Comparison of ENCODE assay signal across 18 cellular contexts in the genomic region with DNA sequence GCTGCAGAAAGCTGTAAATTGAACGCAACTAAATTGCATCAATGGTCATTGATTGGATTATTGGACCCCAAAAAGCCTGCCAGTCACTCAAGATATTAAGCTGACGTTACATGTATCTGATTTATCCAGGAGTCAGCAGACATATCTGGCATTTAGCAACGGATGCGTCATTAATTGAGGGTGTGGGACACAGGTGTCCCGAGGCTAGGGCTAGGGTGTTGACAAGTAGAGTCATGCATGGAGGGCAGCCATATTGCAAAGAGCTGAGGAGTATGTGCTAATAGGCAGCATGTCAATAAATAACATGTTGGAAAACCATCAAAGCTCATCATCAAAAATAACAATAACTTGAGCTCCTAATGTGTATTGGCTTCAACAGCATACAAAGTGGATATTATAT.
DNase-seq lines count a peak whose midpoint lies in the region; ATAC-seq, FAIRE-seq and TF ChIP-seq lines count a peak whose summit lies in the region.
"Had no signal": no experiment of that assay in that cellular context is flagged by ENCODE, and none has a peak within 500 bp of the region (broad histone marks: within the 10 kb centered on the region; RNA-seq: fewer than 3 reads in every experiment).

No MANE protein-coding gene starts in this region.

- FAIRE-seq in bronchial epithelial cell (lab: Jason Lieb, UNC) (no peak), GM19239 (lab: Jason Lieb, UNC) (no peak)
- FAIRE-seq: D721Med, G401.6, GM12891, H1 had no signal

- H3K4me1 ChIP-seq in breast epithelium = no peaks in the 10 kb centered on the region
- H3K4me1 ChIP-seq in esophagus muscularis mucosa = peaks cover 0 to 3% (median 0%) of the 10 kb centered on the region in 4 donors
- no peaks in the 10 kb centered on the region for H3K4me1 ChIP-seq in mucosa of descending colon (ENCODE audit: low read depth)
- H3K4me1 ChIP-seq: A549 had no signal

- WGBS in esophagus muscularis mucosa = 94% methylated on average over 5 of the region's 5 CpGs

- no peak for TF ChIP-seq EP300 in esophagus muscularis mucosa (IDR thresholded peaks at IDR 0.05)

- H3K27ac ChIP-seq in breast epithelium (no peak overlapping the region), esophagus muscularis mucosa (replicated peaks in 1 of 4) (no peak overlapping the region)
- H3K27ac ChIP-seq: 22Rv1, A549 had no signal

- intact Hi-C loops in MCF 10A (cut with micrococcal nuclease) (no loop called here), breast epithelium (cut with DNase I; ENCODE audit: low total_unique reads) (no loop called here), esophagus muscularis mucosa (cut with DNase I) (no loop called here), mucosa of descending colon (cut with DNase I, micrococcal nuclease) (no loop called here)

- ATAC-seq in HG02798 (IDR thresholded peaks at IDR 0.05; ENCODE audit: poor library complexity, unreplicated experiment) (no peak), HG03039 (IDR thresholded peaks at IDR 0.05; ENCODE audit: unreplicated experiment) (no peak), mucosa of descending colon (no peak)
- ATAC-seq: A549 had no signal

- TF ChIP-seq POLR2A in breast epithelium (IDR thresholded peaks at IDR 0.05) (no peak), esophagus muscularis mucosa (IDR thresholded peaks at IDR 0.05; ENCODE audit: low read depth) (no peak)

- no peak overlapping the region for H3K4me3 Mint-ChIP-seq in MCF 10A (ENCODE audit: unreplicated experiment)
- H3K4me3 Mint-ChIP-seq: CD4-positive, alpha-beta T cell; H9 had no signal

- no peaks in the 10 kb centered on the region for H3K27me3 Mint-ChIP-seq in MCF 10A (ENCODE audit: insufficient read depth, unreplicated experiment)
- H3K27me3 Mint-ChIP-seq: CD4-positive, alpha-beta T cell had no signal

- POLR2A ChIA-PET in MCF 10A (lab: Yijun Ruan, JAX) = interaction anchor here (0.8 to 1.7 kb wide), 6 partner anchors 10 to 155 kb away, joined by 3 to 5 read pairs (median 4); no protein-coding TSS in a partner anchor

- H3K36me3 ChIP-seq in breast epithelium (no peaks in the 10 kb centered on the region), bronchial epithelial cell (ENCODE audit: control insufficient read depth, insufficient read depth, low read length) (no peaks in the 10 kb centered on the region), esophagus muscularis mucosa (no peaks in the 10 kb centered on the region), mucosa of descending colon (ENCODE audit: low read depth) (no peaks in the 10 kb centered on the region)

- DNase-seq in MCF 10A (ENCODE audit: unreplicated experiment) (peak; percentile 58), breast epithelium (ENCODE audit: low spot score in 2 of 2) (no peak), bronchial epithelial cell (ENCODE audit: low read depth) (peak; percentile 42), esophagus muscularis mucosa (ENCODE audit: extremely low spot score) (peak; percentile 50), GM19239 (ENCODE audit: insufficient read length, low spot score) (no peak), mucosa of descending colon (no peak)
- DNase-seq: AML-193; Caco-2; CD4-positive, alpha-beta T cell; H9 had no signal

- H3K27ac Mint-ChIP-seq in MCF 10A (ENCODE audit: low read depth, unreplicated experiment) = no peak overlapping the region
- H3K27ac Mint-ChIP-seq: CD4-positive, alpha-beta T cell; H9 had no signal

- CTCF ChIA-PET in MCF 10A (lab: Yijun Ruan, JAX) = interaction anchor here (1.0 to 1.6 kb wide), 4 partner anchors 23 to 162 kb away, joined by 3 to 5 read pairs (median 4); no protein-coding TSS in a partner anchor

- no peaks in the 10 kb centered on the region for H3K36me3 Mint-ChIP-seq in MCF 10A (ENCODE audit: insufficient read depth, unreplicated experiment)

- TF ChIP-seq CTCF in MCF 10A (IDR thresholded peaks at IDR 0.05; ENCODE audit: unreplicated experiment) = no peak
- no peak for TF ChIP-seq CTCF in breast epithelium (IDR thresholded peaks at IDR 0.05)
- no peak for TF ChIP-seq CTCF in bronchial epithelial cell (IDR thresholded peaks at IDR 0.05; ENCODE audit: insufficient read depth, low read length, severe bottlenecking)
- no peak for TF ChIP-seq CTCF in esophagus muscularis mucosa (IDR thresholded peaks at IDR 0.05)
- TF ChIP-seq CTCF in mucosa of descending colon (IDR thresholded peaks at IDR 0.05) = no peak

- no peaks in the 10 kb centered on the region for H3K27me3 ChIP-seq in breast epithelium
- no peaks in the 10 kb centered on the region for H3K27me3 ChIP-seq in bronchial epithelial cell (ENCODE audit: control insufficient read depth, insufficient read depth, low read length)
- no peaks in the 10 kb centered on the region for H3K27me3 ChIP-seq in esophagus muscularis mucosa

- H3K4me3 ChIP-seq in breast epithelium (no peak overlapping the region), bronchial epithelial cell (ENCODE audit: low read depth, low read length) (no peak overlapping the region), esophagus muscularis mucosa (no peak overlapping the region), mucosa of descending colon (no peak overlapping the region)
- H3K4me3 ChIP-seq: A549 had no signal

- BruUV-seq in MCF 10A (replicated peaks; lab: Mats Ljungman, UMichigan) = no TSS peak

- H3K9me3 Mint-ChIP-seq in MCF 10A (ENCODE audit: unreplicated experiment) = no peaks in the 10 kb centered on the region
- H3K9me3 Mint-ChIP-seq: CD4-positive, alpha-beta T cell; H9 had no signal

- no peaks in the 10 kb centered on the region for H3K9me3 ChIP-seq in breast epithelium
- no peaks in the 10 kb centered on the region for H3K9me3 ChIP-seq in esophagus muscularis mucosa
- H3K9me3 ChIP-seq in mucosa of descending colon = no peaks in the 10 kb centered on the region
- H3K9me3 ChIP-seq: A549, Caco-2 had no signal

- peaks cover 16% of the 10 kb centered on the region for H3K4me1 Mint-ChIP-seq in MCF 10A (ENCODE audit: insufficient read depth, unreplicated experiment)
- H3K4me1 Mint-ChIP-seq: H9 had no signal

Comparison
In these comparisons a context has a peak if more than half of its experiments do, and no peak if none do; other contexts are left out.
1. DNase-seq: peak in MCF 10A (single experiment), bronchial epithelial cell (single experiment) and esophagus muscularis mucosa (single experiment); none in breast epithelium (0 of 2), GM19239 (single experiment) and mucosa of descending colon (0 of 3).